Comparison of ENCODE assay signal across 1 cellular context in genomic region chr9:114431003-114431402, GRCh38.
A peak's percentile ranks its signal among the peaks of the same experiment; 100 is the strongest.
TF ChIP-seq lines count a peak whose summit lies in the region.

No MANE protein-coding gene starts in this region.

TF ChIP-seq in GM12878, 131 proteins besides CTCF, POLR2A, EP300 and RAD21:
- TF ChIP-seq SKIL (IDR thresholded peaks at IDR 0.05; ENCODE audit: low read depth, poor library complexity, severe bottlenecking) (no peak), PAX5 (IDR thresholded peaks at IDR 0.05; ENCODE audit: borderline replicate concordance, low read depth, low read length) (0 out of 2 replicates have a peak, but pooled peaks have one; percentile 23)
